Comparison of ENCODE assay signal across 14 cellular contexts in the genomic region with DNA sequence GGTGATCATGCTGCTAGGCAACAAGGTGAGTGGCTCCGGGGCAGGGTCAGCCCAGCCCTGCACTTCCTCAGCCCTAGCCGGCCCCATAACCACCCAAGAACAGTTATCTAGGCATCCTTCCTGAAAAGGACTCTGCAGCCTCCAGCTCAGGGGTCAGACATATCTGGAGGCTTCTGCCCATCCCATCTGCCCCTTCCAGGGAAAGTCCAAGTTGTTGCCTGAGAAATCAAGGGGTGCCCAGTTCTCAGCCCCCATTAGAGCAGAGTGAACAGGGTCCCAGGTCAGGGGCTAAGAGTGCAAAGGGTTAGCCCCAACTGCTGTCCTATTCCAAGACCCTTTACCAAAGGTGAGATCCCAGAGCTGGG. TPM values are rescaled to one million over a fixed set of nuclear protein-coding genes. Genes with fewer than 3 reads are reported as not detected.
DNase-seq lines count a peak whose midpoint lies in the region; ATAC-seq and TF ChIP-seq lines count a peak whose summit lies in the region.
"Had no signal": no experiment of that assay in that cellular context is flagged by ENCODE, and none has a peak within 500 bp of the region (broad histone marks: within the 10 kb centered on the region; RNA-seq: fewer than 3 reads in every experiment).

No MANE protein-coding gene starts in this region.

- H3K36me3 Mint-ChIP-seq in stimulated activated naive CD8-positive, alpha-beta T cell treated with anti-CD3 and anti-CD28 coated beads, Interleukin-15, Interleukin-2, amounts not matched to agents 100 ng/mL and 50 ng/mL, for 24 hours (ENCODE audit: low read depth): no peaks in the 10 kb centered on the region

- no peaks in the 10 kb centered on the region for H3K27me3 Mint-ChIP-seq in stimulated activated naive CD8-positive, alpha-beta T cell treated with anti-CD3 and anti-CD28 coated beads, Interleukin-15, Interleukin-2, amounts not matched to agents 100 ng/mL and 50 ng/mL, for 24 hours
- no peaks in the 10 kb centered on the region for H3K27me3 Mint-ChIP-seq in stimulated activated naive CD8-positive, alpha-beta T cell treated with anti-CD3 and anti-CD28 coated beads, Interleukin-15, amount 100 ng/mL, for 72 hours

- no peaks in the 10 kb centered on the region for H3K9me3 Mint-ChIP-seq in stimulated activated naive CD8-positive, alpha-beta T cell treated with anti-CD3 and anti-CD28 coated beads, Interleukin-15, Interleukin-2, amounts not matched to agents 100 ng/mL and 50 ng/mL, for 24 hours
- H3K9me3 Mint-ChIP-seq in stimulated activated naive CD8-positive, alpha-beta T cell treated with anti-CD3 and anti-CD28 coated beads, Interleukin-15, amount 100 ng/mL, for 72 hours: peaks cover 5 to 11% of the 10 kb centered on the region in 2 donors

- peak overlapping the region; percentile 49 for H3K9ac ChIP-seq in mucosa of stomach (ENCODE audit: low read length)

- 0 out of 2 replicates have a peak, but pooled peaks cover under 1% of the 10 kb centered on the region for H4K20me1 ChIP-seq in OCI-LY7 (ENCODE audit: insufficient read depth, low read length)

- no peaks in the 10 kb centered on the region; the same call in 1 of the 2 replicates for H3K36me3 ChIP-seq in WERI-Rb-1
- H3K36me3 ChIP-seq in mucosa of stomach (ENCODE audit: control insufficient read depth, insufficient read depth, low read length): no peaks in the 10 kb centered on the region
- no peaks in the 10 kb centered on the region for H3K36me3 ChIP-seq in OCI-LY7 (ENCODE audit: insufficient read depth, low read length)

- H2AFZ ChIP-seq in OCI-LY7 (ENCODE audit: low read length): no peak overlapping the region

- H3K79me2 ChIP-seq in OCI-LY7 (ENCODE audit: insufficient read depth, low read depth, low read length): peaks cover 3% of the 10 kb centered on the region; the same call in 1 of the 2 replicates

- H3K9me2 ChIP-seq in OCI-LY7 (ENCODE audit: insufficient read depth, low read length): no peaks in the 10 kb centered on the region

- no peak overlapping the region for H3K27ac ChIP-seq in WERI-Rb-1
- no peak overlapping the region for H3K27ac ChIP-seq in OCI-LY7 (ENCODE audit: low read depth, low read length, poor library complexity, severe bottlenecking)
- H3K27ac ChIP-seq: foreskin keratinocyte, SK-N-MC had no signal

- no peak for ATAC-seq in stimulated activated naive CD8-positive, alpha-beta T cell treated with anti-CD3 and anti-CD28 coated beads, Interleukin-15, amount 100 ng/mL, for 72 hours
- no peak for ATAC-seq in GM18517 (IDR thresholded peaks at IDR 0.05; ENCODE audit: unreplicated experiment)

- POLR2A ChIA-PET in OCI-LY7 (lab: Charles Lee): interaction anchor here (1.9 kb wide), 1 partner anchor 27 kb away, joined by 4 read pairs; no protein-coding TSS in a partner anchor

- TF ChIP-seq CTCF in WERI-Rb-1 (IDR thresholded peaks at IDR 0.05; ENCODE audit: low read depth, low read length): no peak
- no peak for TF ChIP-seq CTCF in OCI-LY7 (conservative IDR thresholded peaks at IDR 0.05; ENCODE audit: low read length)

- H3K4me1 Mint-ChIP-seq in stimulated activated naive CD8-positive, alpha-beta T cell treated with anti-CD3 and anti-CD28 coated beads, Interleukin-15, Interleukin-2, amounts not matched to agents 100 ng/mL and 50 ng/mL, for 24 hours (ENCODE audit: low read depth): peaks cover 71% of the 10 kb centered on the region
- peaks cover 80% of the 10 kb centered on the region for H3K4me1 Mint-ChIP-seq in stimulated activated naive CD8-positive, alpha-beta T cell treated with anti-CD3 and anti-CD28 coated beads, Interleukin-15, amount 100 ng/mL, for 72 hours

- DNase-seq in stimulated activated naive CD8-positive, alpha-beta T cell treated with anti-CD3 and anti-CD28 coated beads, Interleukin-15, amount 100 ng/mL, for 72 hours: no peak
- peak; percentile 6 for DNase-seq in WERI-Rb-1
- no peak for DNase-seq in OCI-LY7 (ENCODE audit: low spot score)
- no peak for DNase-seq in NCI-H2029 (lab: John Stamatoyannopoulos, UW)
- DNase-seq in anterior cingulate cortex (lab: John Stamatoyannopoulos, UW): no peak
- DNase-seq: NCI-H2107 had no signal

- intact Hi-C loops in OCI-LY7 (cut with micrococcal nuclease; ENCODE audit: unreplicated experiment): loop anchor here (1.0 to 2.0 kb wide), 4 partner anchors 15 to 120 kb away; no protein-coding TSS in a partner anchor

- H3K4me3 ChIP-seq in WERI-Rb-1 (ENCODE audit: low read depth, low read length): no peak overlapping the region
- H3K4me3 ChIP-seq in mucosa of stomach (ENCODE audit: low read length): no peak overlapping the region
- H3K4me3 ChIP-seq in OCI-LY7 (ENCODE audit: low read depth, low read length, poor library complexity, severe bottlenecking): no peak overlapping the region
- H3K4me3 ChIP-seq: SK-N-MC had no signal

- H3K4me2 ChIP-seq in OCI-LY7 (ENCODE audit: low read length): no peak overlapping the region

- H3K27me3 ChIP-seq in WERI-Rb-1 (ENCODE audit: insufficient read depth, low read depth, severe bottlenecking) (no peaks in the 10 kb centered on the region), mucosa of stomach (ENCODE audit: control insufficient read depth, insufficient read depth, low read length) (peaks cover 16% of the 10 kb centered on the region)

- H3K4me1 ChIP-seq in mucosa of stomach (ENCODE audit: control insufficient read depth, insufficient read depth, low read length): peaks cover 41% of the 10 kb centered on the region
- peaks cover 47% of the 10 kb centered on the region for H3K4me1 ChIP-seq in OCI-LY7 (ENCODE audit: insufficient read depth, low read length, poor library complexity, severe bottlenecking)
- H3K4me1 ChIP-seq: foreskin keratinocyte had no signal

- peaks cover 5% of the 10 kb centered on the region for H3K9me3 ChIP-seq in WERI-Rb-1 (ENCODE audit: severe bottlenecking)
- H3K9me3 ChIP-seq in mucosa of stomach (ENCODE audit: control insufficient read depth, low read length): no peaks in the 10 kb centered on the region
- H3K9me3 ChIP-seq in OCI-LY7 (ENCODE audit: low read length): no peaks in the 10 kb centered on the region

- no peak overlapping the region for H3K4me3 Mint-ChIP-seq in stimulated activated naive CD8-positive, alpha-beta T cell treated with anti-CD3 and anti-CD28 coated beads, Interleukin-15, Interleukin-2, amounts not matched to agents 100 ng/mL and 50 ng/mL, for 24 hours
- peak overlapping the region in 1 of 2 donors; percentile 49 for H3K4me3 Mint-ChIP-seq in stimulated activated naive CD8-positive, alpha-beta T cell treated with anti-CD3 and anti-CD28 coated beads, Interleukin-15, amount 100 ng/mL, for 72 hours

- CTCF ChIA-PET in OCI-LY7 (lab: Charles Lee; ENCODE audit: unreplicated experiment): interaction anchor here (0.9 to 2.5 kb wide), 4 partner anchors 16 to 47 kb away, joined by 4 to 11 read pairs (median 10); a partner anchor contains a TSS

- H3K27ac Mint-ChIP-seq in stimulated activated naive CD8-positive, alpha-beta T cell treated with anti-CD3 and anti-CD28 coated beads, Interleukin-15, Interleukin-2, amounts not matched to agents 100 ng/mL and 50 ng/mL, for 24 hours: peak overlapping the region; percentile 82
- no peak overlapping the region for H3K27ac Mint-ChIP-seq in stimulated activated naive CD8-positive, alpha-beta T cell treated with anti-CD3 and anti-CD28 coated beads, Interleukin-15, amount 100 ng/mL, for 72 hours

- BruUV-seq in OCI-LY7 (replicated peaks; lab: Mats Ljungman, UMichigan): no TSS peak

RNA-seq across cellular contexts. Expression of a gene that starts 4.1 kb away (rescaled TPM):
- total RNA-seq in OCI-LY7 (2014; rRNA removed; shearing (Covaris generic)): 73.2 and 86.1 TPM in 2 replicates
- 116 and 122 TPM in 2 replicates for total RNA-seq in OCI-LY7 (2022)

RNA-seq across cellular contexts. Expression of a gene that starts 7.3 kb away (rescaled TPM):
- total RNA-seq in OCI-LY7 (2014; rRNA removed; shearing (Covaris generic)): 2.8 and 6.3 TPM in 2 replicates
- 12.7 and 18.9 TPM in 2 replicates for total RNA-seq in OCI-LY7 (2022)
- total RNA-seq: foreskin keratinocyte, M059J had no signal

RNA-seq across cellular contexts. Expression of a gene that starts 31.6 kb away (rescaled TPM):
- total RNA-seq in OCI-LY7 (2014; rRNA removed; shearing (Covaris generic)): not detected in 2 replicates
- total RNA-seq in OCI-LY7 (2022): not detected in 2 replicates
- total RNA-seq: foreskin keratinocyte, H7, M059J, renal cortical epithelial cell had no signal

RNA-seq across cellular contexts. Expression of a gene that starts 31.8 kb away (rescaled TPM):
- 77.2 and 99.3 TPM in 2 replicates for total RNA-seq in OCI-LY7 (2014; rRNA removed; shearing (Covaris generic))
- 87.9 and 89.0 TPM in 2 replicates for total RNA-seq in OCI-LY7 (2022)
